Comparison of ENCODE assay signal across 8 cellular contexts in the genomic region with DNA sequence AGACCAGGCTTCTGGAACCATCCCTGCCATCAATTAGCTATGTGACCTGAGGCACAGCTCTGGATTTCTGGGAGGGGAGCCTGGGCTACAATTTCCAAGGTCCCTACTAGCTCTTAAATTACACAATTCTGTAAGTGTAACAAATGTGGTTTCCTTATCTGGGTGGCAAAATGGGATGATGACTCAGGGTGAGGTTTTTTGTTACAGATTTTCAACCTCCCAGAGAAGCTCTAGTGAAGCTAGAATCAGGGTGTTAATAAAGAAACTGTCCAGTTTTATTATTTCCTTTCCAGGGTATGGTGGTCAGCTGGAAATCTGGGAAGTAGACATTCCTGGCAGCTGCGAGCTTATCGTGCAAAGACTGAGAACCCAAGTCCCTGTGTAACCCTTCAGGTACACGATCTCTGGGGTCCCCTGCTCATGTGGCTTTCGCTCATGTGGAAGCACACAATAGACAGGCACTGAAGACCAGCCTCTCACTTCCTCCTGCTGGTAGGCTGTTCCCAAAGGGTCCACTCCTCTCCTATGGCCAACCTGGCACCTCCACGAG. TPM values are rescaled to one million over a fixed set of nuclear protein-coding genes. Genes with fewer than 3 reads are reported as not detected.
A peak's percentile ranks its signal among the peaks of the same experiment; 100 is the strongest.
DNase-seq lines count a peak whose midpoint lies in the region; ATAC-seq and TF ChIP-seq lines count a peak whose summit lies in the region.

No MANE protein-coding gene starts in this region.

- peak overlapping the region; percentile 23 to 65 (median 44) for H3K27ac ChIP-seq in Peyer's patch
- H3K27ac ChIP-seq in neutrophil = peak overlapping the region; percentile 96

- H3K4me3 ChIP-seq in Peyer's patch (no peak overlapping the region), cardiac fibroblast (replicated peaks in 1 of 2; ENCODE audit: low read depth in 2 of 2, low read length in 2 of 2) (peak overlapping the region; percentile 13 to 16), neutrophil (ENCODE audit: low read depth in 1 of 2, low read length in 1 of 2) (peak overlapping the region; percentile 42 to 52)

- peaks cover 0 to 7% (median 3%) of the 10 kb centered on the region in 4 donors for H3K4me1 ChIP-seq in Peyer's patch
- H3K4me1 ChIP-seq in neutrophil (ENCODE audit: control insufficient read depth in 1 of 2, insufficient read depth in 1 of 2, low read depth in 1 of 2, low read length in 1 of 2) = peaks cover 99% of the 10 kb centered on the region in 2 experiments

- ATAC-seq in HG03469 (IDR thresholded peaks at IDR 0.05; ENCODE audit: unreplicated experiment) (no peak), HG03097 (IDR thresholded peaks at IDR 0.05; ENCODE audit: low FRiP score, unreplicated experiment) (no peak)

- H3K9me3 ChIP-seq in Peyer's patch (no peaks in the 10 kb centered on the region), neutrophil (no peaks in the 10 kb centered on the region)

- H3K27me3 ChIP-seq in Peyer's patch = no peaks in the 10 kb centered on the region
- no peaks in the 10 kb centered on the region for H3K27me3 ChIP-seq in neutrophil

- TF ChIP-seq CTCF in Peyer's patch (IDR thresholded peaks at IDR 0.05) (no peak), cardiac fibroblast (IDR thresholded peaks at IDR 0.05; ENCODE audit: low read depth, low read length) (no peak), neutrophil (IDR thresholded peaks at IDR 0.05) (no peak)

- TF ChIP-seq POLR2A in Peyer's patch (IDR thresholded peaks at IDR 0.05) = no peak

- DNase-seq in GM03348 (ENCODE audit: low spot score) = peak; percentile 72
- DNase-seq in Peyer's patch = no peak
- DNase-seq in cardiac fibroblast (ENCODE audit: low read depth in 2 of 2) = peak; percentile 80 to 82
- no peak for DNase-seq in DMS79 (lab: John Stamatoyannopoulos, UW)
- DNase-seq in iPS-NIHi7 (ENCODE audit: extremely low spot score) = no peak

- no peaks in the 10 kb centered on the region for H3K36me3 ChIP-seq in Peyer's patch
- H3K36me3 ChIP-seq in neutrophil = peaks cover 13% of the 10 kb centered on the region

RNA-seq across cellular contexts. Expression of gene RAB27A, which starts 7.3 kb away (rescaled TPM):
- 10 to 100 TPM in 3 of 4 donors, 1 to 10 TPM in 1; 8.3 to 30.8 (median 18.2) TPM for total RNA-seq in Peyer's patch

RNA-seq across cellular contexts. Expression of gene PIGBOS1, which starts 36.6 kb away (rescaled TPM):
- total RNA-seq in Peyer's patch = 10 to 100 TPM in 1 of 4 donors, 1 to 10 TPM in 3; 4.2 to 12.0 (median 7.1) TPM

RNA-seq across cellular contexts. Expression of gene PIGB, which starts 36.7 kb away (rescaled TPM):
- total RNA-seq in Peyer's patch = 10 to 100 TPM in 3 of 4 donors, 1 to 10 TPM in 1; 3.2 to 34.7 (median 15.4) TPM

Comparison
In these comparisons a context has a peak if more than half of its experiments do, and no peak if none do; other contexts are left out.
1. DNase-seq: peak in GM03348 (single experiment) and cardiac fibroblast (2 of 2); none in Peyer's patch (0 of 3), DMS79 (single experiment) and iPS-NIHi7 (single experiment).
2. H3K4me3 ChIP-seq: peak in cardiac fibroblast (2 of 2) and neutrophil (2 of 2); none in Peyer's patch (0 of 4).